Comparison of ENCODE assay signal across 8 cellular contexts in genomic region chr6:140774080-140774505, GRCh38.
DNase-seq lines count a peak whose midpoint lies in the region; ATAC-seq and TF ChIP-seq lines count a peak whose summit lies in the region.

No MANE protein-coding gene starts in this region.

- no peak for TF ChIP-seq POLR2A in esophagus squamous epithelium (IDR thresholded peaks at IDR 0.05)

- no peak for DNase-seq in Right ventricle myocardium superior
- DNase-seq in cardiac septum (ENCODE audit: low spot score): no peak
- peak; percentile 3 for DNase-seq in NCI-H345 treated with DMSO at 0.1 percent for 48 hours (lab: John Stamatoyannopoulos, UW; ENCODE audit: unreplicated experiment)
- peak; percentile 56 for DNase-seq in fibroblast of the conjunctiva (ENCODE audit: low read depth)
- DNase-seq in superior temporal gyrus (ENCODE audit: extremely low spot score): peak; percentile 59
- no peak for DNase-seq in esophagus squamous epithelium (lab: John Stamatoyannopoulos, UW)
- DNase-seq in effector memory CD4-positive, alpha-beta T cell: no peak

- no peaks in the 10 kb centered on the region for H3K9me3 ChIP-seq in esophagus squamous epithelium
- H3K9me3 ChIP-seq in effector memory CD4-positive, alpha-beta T cell (ENCODE audit: control insufficient read depth, low read length): no peaks in the 10 kb centered on the region

- intact Hi-C loops in Right ventricle myocardium superior (cut with DNase I): loop anchor here (10.0 kb wide), 1 partner anchor 329 kb away; no protein-coding TSS in a partner anchor
- intact Hi-C loops in cardiac septum (cut with DNase I): loop anchor here (5.0 to 10.0 kb wide), 3 partner anchors 239 to 1402 kb away; partner anchors contain the start of gene CITED2
- intact Hi-C loops in esophagus squamous epithelium (cut with DNase I): no loop called here

- H3K4me1 ChIP-seq in esophagus squamous epithelium: peaks cover 0 to 17% (median 6%) of the 10 kb centered on the region in 3 donors
- no peaks in the 10 kb centered on the region for H3K4me1 ChIP-seq in effector memory CD4-positive, alpha-beta T cell (ENCODE audit: control insufficient read depth, insufficient read depth, low read length, poor library complexity, severe bottlenecking)

- H3K27ac ChIP-seq in esophagus squamous epithelium: no peak overlapping the region
- no peak overlapping the region for H3K27ac ChIP-seq in effector memory CD4-positive, alpha-beta T cell (ENCODE audit: insufficient read depth, low read length, poor library complexity, severe bottlenecking)

- no peak overlapping the region for H3K4me3 ChIP-seq in esophagus squamous epithelium
- no peak overlapping the region for H3K4me3 ChIP-seq in effector memory CD4-positive, alpha-beta T cell (ENCODE audit: insufficient read depth, low read depth, low read length, poor library complexity, severe bottlenecking)

- whole genome bisulfite sequencing in esophagus squamous epithelium, 2 donors: 37 to 41% methylated on average over 3 of the region's 3 CpGs

- ATAC-seq in Right ventricle myocardium superior (ENCODE audit: poor library complexity) (peak; percentile 97), HG02884 (IDR thresholded peaks at IDR 0.05; ENCODE audit: unreplicated experiment) (peak; percentile 100)

- H3K36me3 ChIP-seq in esophagus squamous epithelium: no peaks in the 10 kb centered on the region
- H3K36me3 ChIP-seq in effector memory CD4-positive, alpha-beta T cell (ENCODE audit: control insufficient read depth, insufficient read depth, low read length): no peaks in the 10 kb centered on the region

- no peaks in the 10 kb centered on the region for H3K27me3 ChIP-seq in esophagus squamous epithelium
- H3K27me3 ChIP-seq in effector memory CD4-positive, alpha-beta T cell (replicated peaks; ENCODE audit: control insufficient read depth, insufficient read depth, low read length, poor library complexity, severe bottlenecking): no peaks in the 10 kb centered on the region

- no peak for TF ChIP-seq CTCF in esophagus squamous epithelium (IDR thresholded peaks at IDR 0.05)

Comparison
In these comparisons a context has a peak if more than half of its experiments do, and no peak if none do; other contexts are left out.
1. DNase-seq: peak in NCI-H345 treated with DMSO at 0.1 percent for 48 hours (single experiment), fibroblast of the conjunctiva (single experiment) and superior temporal gyrus (single experiment); none in Right ventricle myocardium superior (single experiment), cardiac septum (single experiment), esophagus squamous epithelium (single experiment) and effector memory CD4-positive, alpha-beta T cell (0 of 3).